Comparison of ENCODE assay signal across 10 cellular contexts in the genomic region with DNA sequence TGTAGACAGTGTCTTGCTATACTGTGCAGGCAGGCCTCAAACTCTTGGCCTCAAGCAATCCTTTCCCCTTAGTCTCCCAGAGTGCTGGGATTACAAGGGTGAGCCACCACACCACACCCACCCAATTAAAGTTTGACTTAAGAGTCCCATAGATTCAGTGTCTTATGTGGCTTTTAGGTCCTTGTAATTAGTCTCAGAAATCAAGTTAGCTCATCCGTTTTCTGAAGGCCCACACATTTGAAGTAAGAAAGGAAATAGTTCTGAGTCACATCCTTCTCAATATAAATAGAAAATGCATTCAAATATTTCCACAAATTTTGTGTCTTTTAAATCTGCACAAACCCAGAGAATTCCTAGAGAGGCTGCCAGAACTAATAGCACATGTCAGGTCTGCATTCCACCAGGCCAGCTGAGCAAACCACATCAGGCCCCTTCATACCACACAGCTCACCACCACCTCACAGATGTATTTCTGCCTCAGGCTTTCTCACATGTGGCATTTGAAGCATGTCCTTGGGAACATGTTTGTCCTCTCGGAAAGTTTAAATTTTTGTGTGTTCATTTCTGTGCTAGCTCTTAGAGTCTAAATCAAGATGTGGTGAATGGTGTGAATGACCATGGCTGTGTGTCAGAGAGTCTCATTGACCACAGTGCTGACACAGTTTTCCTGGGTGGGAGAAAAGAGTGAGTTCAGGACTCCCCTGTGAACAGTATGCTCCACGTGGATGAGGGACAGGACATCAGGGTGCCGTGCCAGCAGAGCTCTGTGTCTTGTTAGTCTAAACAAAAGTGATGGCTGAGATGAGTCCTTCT.
DNase-seq lines count a peak whose midpoint lies in the region; ATAC-seq and TF ChIP-seq lines count a peak whose summit lies in the region.
"Had no signal": no experiment of that assay in that cellular context is flagged by ENCODE, and none has a peak within 500 bp of the region (broad histone marks: within the 10 kb centered on the region; RNA-seq: fewer than 3 reads in every experiment).

No MANE protein-coding gene starts in this region.

- H3K27ac Mint-ChIP-seq in T-helper 1 cell treated with Interleukin-12 subunit alpha and Interleukin-12 subunit beta and Interleukin-4 antibody, amounts not matched to agents 30 μg/mL and 1 μg/mL, for 36 hours: peak overlapping the region; percentile 67
- H3K27ac Mint-ChIP-seq: progenitor cell of endocrine pancreas had no signal

- DNase-seq in T-helper 1 cell (no peak), amniotic epithelial cell (ENCODE audit: low read depth) (peak; percentile 8), non-pigmented ciliary epithelial cell (ENCODE audit: low read depth) (peak; percentile 67), NCI-H524 treated with DMSO at 0.1 percent for 48 hours (lab: John Stamatoyannopoulos, UW) (no peak), HPDE6-E6E7 (ENCODE audit: extremely low spot score) (no peak), GM13976 (ENCODE audit: low spot score) (no peak)
- DNase-seq: 8988T had no signal

- no peaks in the 10 kb centered on the region for H3K9me3 Mint-ChIP-seq in T-helper 1 cell treated with Interleukin-12 subunit alpha and Interleukin-12 subunit beta and Interleukin-4 antibody, amounts not matched to agents 30 μg/mL and 1 μg/mL, for 36 hours

- in situ Hi-C loops in GM13976 (cut with MboI; ENCODE audit: low sequenced_read_pairs, unreplicated experiment): no loop called here

- no peak for TF ChIP-seq CTCF in GM13976 (IDR thresholded peaks at IDR 0.05; ENCODE audit: borderline replicate concordance, control extremely low read depth, extremely low read depth, insufficient read depth, missing control alignments)

- H3K4me1 Mint-ChIP-seq in T-helper 1 cell treated with Interleukin-12 subunit alpha and Interleukin-12 subunit beta and Interleukin-4 antibody, amounts not matched to agents 30 μg/mL and 1 μg/mL, for 36 hours (ENCODE audit: low read depth): peaks cover 20% of the 10 kb centered on the region

- ATAC-seq in HG03432 (IDR thresholded peaks at IDR 0.05; ENCODE audit: unreplicated experiment): peak; percentile 76

- no peaks in the 10 kb centered on the region for H3K36me3 Mint-ChIP-seq in T-helper 1 cell treated with Interleukin-12 subunit alpha and Interleukin-12 subunit beta and Interleukin-4 antibody, amounts not matched to agents 30 μg/mL and 1 μg/mL, for 36 hours (ENCODE audit: low read depth)

- no peak overlapping the region for H3K4me3 Mint-ChIP-seq in T-helper 1 cell treated with Interleukin-12 subunit alpha and Interleukin-12 subunit beta and Interleukin-4 antibody, amounts not matched to agents 30 μg/mL and 1 μg/mL, for 36 hours

- no peaks in the 10 kb centered on the region for H3K27me3 Mint-ChIP-seq in T-helper 1 cell treated with Interleukin-12 subunit alpha and Interleukin-12 subunit beta and Interleukin-4 antibody, amounts not matched to agents 30 μg/mL and 1 μg/mL, for 36 hours (ENCODE audit: low read depth)
- H3K27me3 Mint-ChIP-seq: progenitor cell of endocrine pancreas had no signal

Comparison
In these comparisons a context has a peak if more than half of its experiments do, and no peak if none do; other contexts are left out.
1. DNase-seq: peak in amniotic epithelial cell (single experiment) and non-pigmented ciliary epithelial cell (single experiment); none in T-helper 1 cell (0 of 5), NCI-H524 treated with DMSO at 0.1 percent for 48 hours (single experiment), HPDE6-E6E7 (single experiment) and GM13976 (single experiment).